Comparison of ENCODE assay signal across 10 cellular contexts in genomic region chr22:20203142-20204099, GRCh38. TPM values are rescaled to one million over a fixed set of nuclear protein-coding genes. Genes with fewer than 3 reads are reported as not detected.
DNase-seq lines count a peak whose midpoint lies in the region; ATAC-seq, FAIRE-seq and TF ChIP-seq lines count a peak whose summit lies in the region.
"Had no signal": no experiment of that assay in that cellular context is flagged by ENCODE, and none has a peak within 500 bp of the region (broad histone marks: within the 10 kb centered on the region; RNA-seq: fewer than 3 reads in every experiment).

No MANE protein-coding gene starts in this region.

- no peaks in the 10 kb centered on the region for H3K79me2 ChIP-seq in trophoblast cell (ENCODE audit: control insufficient read depth, insufficient read depth, low read length, poor library complexity)

- peaks cover 2% of the 10 kb centered on the region for H3K36me3 Mint-ChIP-seq in activated T-cell treated with anti-CD3 and anti-CD28 coated beads, Interleukin-2, amount 50 U/mL, for 4 hours (ENCODE audit: insufficient read depth)

- H3K27me3 ChIP-seq in RWPE2 (ENCODE audit: insufficient read depth, poor library complexity, severe bottlenecking) (no peaks in the 10 kb centered on the region), cardiac muscle cell (peaks cover 6% of the 10 kb centered on the region), trophoblast cell (ENCODE audit: insufficient read depth, low read length) (no peaks in the 10 kb centered on the region)

- no peak overlapping the region for H4K8ac ChIP-seq in trophoblast cell (ENCODE audit: low read depth, low read length)

- H3K4me3 ChIP-seq in RWPE2 (ENCODE audit: severe bottlenecking) (no peak overlapping the region), cardiac muscle cell (no peak overlapping the region), trophoblast cell (ENCODE audit: low read depth, low read length) (no peak overlapping the region)

- no peak overlapping the region for H3K4ac ChIP-seq in trophoblast cell (ENCODE audit: low read depth, low read length)

- no peak overlapping the region for H4K91ac ChIP-seq in trophoblast cell (ENCODE audit: low read depth, low read length)

- FAIRE-seq in G401.6 (lab: Jason Lieb, UNC): peak; percentile 93
- FAIRE-seq: colon had no signal

- H2AK5ac ChIP-seq in trophoblast cell (ENCODE audit: low read length): peak overlapping the region; percentile 7

- H2BK120ac ChIP-seq in trophoblast cell (ENCODE audit: insufficient read depth, low read length, poor library complexity): no peak overlapping the region

- H3K36me3 ChIP-seq in RWPE2 (ENCODE audit: low read depth) (no peaks in the 10 kb centered on the region), cardiac muscle cell (no peaks in the 10 kb centered on the region), trophoblast cell (ENCODE audit: control insufficient read depth in 1 of 2, insufficient read depth in 2 of 2, low read length in 2 of 2) (no peaks in the 10 kb centered on the region)

- peaks cover 16% of the 10 kb centered on the region for H3K4me1 ChIP-seq in RWPE2 (ENCODE audit: insufficient read depth, poor library complexity, severe bottlenecking)
- peaks cover 45% of the 10 kb centered on the region for H3K4me1 ChIP-seq in cardiac muscle cell (ENCODE audit: low read depth)
- H3K4me1 ChIP-seq in trophoblast cell (ENCODE audit: control insufficient read depth in 1 of 2, insufficient read depth in 2 of 2, low read length in 2 of 2): peaks cover 30 to 36% of the 10 kb centered on the region in 2 experiments

- H3K79me1 ChIP-seq in trophoblast cell (ENCODE audit: low read length): peaks cover 8% of the 10 kb centered on the region

- no peak for TF ChIP-seq CTCF in RWPE2 (IDR thresholded peaks at IDR 0.05; ENCODE audit: poor library complexity, severe bottlenecking)
- no peak for TF ChIP-seq CTCF in cardiac muscle cell (IDR thresholded peaks at IDR 0.05; ENCODE audit: low read depth, low read length)

- ATAC-seq in RWPE2 (ENCODE audit: low read depth): peak; percentile 43
- no peak for ATAC-seq in activated T-cell treated with anti-CD3 and anti-CD28 coated beads, Interleukin-2, amount 50 U/mL, for 4 hours
- no peak for ATAC-seq in HG02588 (IDR thresholded peaks at IDR 0.05; ENCODE audit: unreplicated experiment)
- ATAC-seq in GM18520 (IDR thresholded peaks at IDR 0.05; ENCODE audit: unreplicated experiment): no peak

- H3K27me3 Mint-ChIP-seq in activated T-cell treated with anti-CD3 and anti-CD28 coated beads, Interleukin-2, amount 50 U/mL, for 4 hours (ENCODE audit: low read depth): no peaks in the 10 kb centered on the region

- no peak overlapping the region for H3K14ac ChIP-seq in trophoblast cell (ENCODE audit: low read length)

- H4K12ac ChIP-seq in trophoblast cell (ENCODE audit: low read depth, low read length): no peak overlapping the region

- peaks cover 20% of the 10 kb centered on the region for H3K4me1 Mint-ChIP-seq in activated T-cell treated with anti-CD3 and anti-CD28 coated beads, Interleukin-2, amount 50 U/mL, for 4 hours (ENCODE audit: low read depth)

- H3K27ac ChIP-seq in RWPE2 (ENCODE audit: poor library complexity, severe bottlenecking) (peak overlapping the region; percentile 67), cardiac muscle cell (peak overlapping the region; percentile 75), trophoblast cell (ENCODE audit: low read depth, low read length) (no peak overlapping the region)

- no peak overlapping the region for H2AFZ ChIP-seq in trophoblast cell (ENCODE audit: insufficient read depth, low read length, poor library complexity)

- H3K4me2 ChIP-seq in trophoblast cell (ENCODE audit: low read length): peak overlapping the region; percentile 15

- no peak overlapping the region for H3K4me3 Mint-ChIP-seq in activated T-cell treated with anti-CD3 and anti-CD28 coated beads, Interleukin-2, amount 50 U/mL, for 4 hours

- H2BK12ac ChIP-seq in trophoblast cell (ENCODE audit: low read length): no peak overlapping the region

- H3K9ac ChIP-seq in trophoblast cell (ENCODE audit: low read length): no peak overlapping the region

- H2BK5ac ChIP-seq in trophoblast cell (ENCODE audit: low read depth, low read length, poor library complexity): no peak overlapping the region

- H3K9me3 ChIP-seq in RWPE2 (ENCODE audit: severe bottlenecking) (no peaks in the 10 kb centered on the region), cardiac muscle cell (ENCODE audit: low read depth) (no peaks in the 10 kb centered on the region), trophoblast cell (ENCODE audit: insufficient read depth, low read depth, low read length) (peaks cover 1% of the 10 kb centered on the region)

- no peak for DNase-seq in RWPE2 (ENCODE audit: low spot score)
- peak in 1 of 2 donors; percentile 46 for DNase-seq in cardiac muscle cell (ENCODE audit: low read depth in 1 of 2, low spot score in 1 of 2)
- DNase-seq in trophoblast cell: no peak
- no peak for DNase-seq in activated T-cell treated with anti-CD3 and anti-CD28 coated beads, Interleukin-2, amount 50 U/mL, for 4 hours
- DNase-seq in SIG-M5 treated with dmso at 0.1 percent for 504 hours (lab: John Stamatoyannopoulos, UW; ENCODE audit: unreplicated experiment): no peak
- DNase-seq: NCI-H510A treated with DMSO at 0.1 percent for 48 hours had no signal

- no CpG with 5 or more reads among the region's 13 CpGs for WGBS in trophoblast cell (ENCODE audit: extremely low coverage, insufficient coverage, insufficient read length)

- peak overlapping the region; percentile 13 for H3K18ac ChIP-seq in trophoblast cell (ENCODE audit: low read length)

- no peak overlapping the region for H3K23ac ChIP-seq in trophoblast cell (ENCODE audit: low read length)

- H3K9me3 Mint-ChIP-seq in activated T-cell treated with anti-CD3 and anti-CD28 coated beads, Interleukin-2, amount 50 U/mL, for 4 hours: no peaks in the 10 kb centered on the region

RNA-seq across cellular contexts. Expression of gene CCDC188, which starts 52.6 kb away (rescaled TPM):
- not detected in 2 replicates for total RNA-seq in cardiac muscle cell
- polyA plus RNA-seq in cardiac muscle cell: not detected in 2 replicates
- not detected in 2 replicates for polyA plus RNA-seq in trophoblast cell (2013)
- total RNA-seq in activated T-cell treated with anti-CD3 and anti-CD28 coated beads, Interleukin-2, amount 50 U/mL, for 4 hours: not detected
